ENCODE assay signal across 1 cellular context in genomic region chr11:35617316-35617686, GRCh38.
TF ChIP-seq lines count a peak whose summit lies in the region.

No MANE protein-coding gene starts in this region.

TF ChIP-seq in K562, 482 proteins besides CTCF, POLR2A, EP300 and RAD21:
- TF ChIP-seq PHB (CRISPR knock-in tag; IDR thresholded peaks at IDR 0.05) (no peak), FOXK2 (conservative IDR thresholded peaks at IDR 0.05 in 1 of 2, IDR thresholded peaks at IDR 0.05 in 1 of 2; ENCODE audit: low read depth in 2 of 2) (no peak), THRAP3 (IDR thresholded peaks at IDR 0.05; ENCODE audit: borderline replicate concordance) (no peak), MAFG (tag; conservative IDR thresholded peaks at IDR 0.05) (peak; percentile 22; the same call in 1 of the 2 replicates), DLX4 (CRISPR knock-in tag; IDR thresholded peaks at IDR 0.05) (no peak), ZNF354B (CRISPR knock-in tag; IDR thresholded peaks at IDR 0.05) (no peak), ZNF780A (CRISPR knock-in tag; IDR thresholded peaks at IDR 0.05) (no peak), NFYB (IDR thresholded peaks at IDR 0.05; ENCODE audit: extremely low read depth, insufficient read length) (no peak), MCM3 (IDR thresholded peaks at IDR 0.05) (no peak), DPF2 (IDR thresholded peaks at IDR 0.05) (no peak), E2F3 (CRISPR knock-in tag; IDR thresholded peaks at IDR 0.05) (no peak), ZNF77 (CRISPR knock-in tag; IDR thresholded peaks at IDR 0.05) (no peak), ETS2 (tag; IDR thresholded peaks at IDR 0.05; ENCODE audit: borderline replicate concordance, poor library complexity, severe bottlenecking) (no peak), TEAD1 (CRISPR knock-in tag; IDR thresholded peaks at IDR 0.05) (no peak), CBX1 (IDR thresholded peaks at IDR 0.05; ENCODE audit: low read depth) (no peak), ZFP1 (CRISPR knock-in tag; IDR thresholded peaks at IDR 0.05) (no peak), CEBPB (tag; IDR thresholded peaks at IDR 0.05) (peak; percentile 16; the same call in 1 of the 2 replicates), ZNF408 (CRISPR knock-in tag; IDR thresholded peaks at IDR 0.05; ENCODE audit: low read depth) (no peak), SOX6 (IDR thresholded peaks at IDR 0.05) (no peak), HDAC8 (tag; IDR thresholded peaks at IDR 0.05) (no peak), NCOR1 (IDR thresholded peaks at IDR 0.05) (no peak), USF2 (CRISPR knock-in tag; IDR thresholded peaks at IDR 0.05) (no peak; the same call in 1 of the 2 replicates), MBD2 (IDR thresholded peaks at IDR 0.05; ENCODE audit: borderline replicate concordance, low read depth) (no peak), PHB2 (IDR thresholded peaks at IDR 0.05; ENCODE audit: low read depth) (no peak), U2AF2 (optimal IDR thresholded peaks at IDR 0.05; ENCODE audit: low read depth, low read length) (no peak), ZNF316 (IDR thresholded peaks at IDR 0.05) (peak; percentile 50), ZNF23 (CRISPR knock-in tag; IDR thresholded peaks at IDR 0.05) (no peak)
TF ChIP-seq in K562: peak in this region for 3.
